In the genomic region with DNA sequence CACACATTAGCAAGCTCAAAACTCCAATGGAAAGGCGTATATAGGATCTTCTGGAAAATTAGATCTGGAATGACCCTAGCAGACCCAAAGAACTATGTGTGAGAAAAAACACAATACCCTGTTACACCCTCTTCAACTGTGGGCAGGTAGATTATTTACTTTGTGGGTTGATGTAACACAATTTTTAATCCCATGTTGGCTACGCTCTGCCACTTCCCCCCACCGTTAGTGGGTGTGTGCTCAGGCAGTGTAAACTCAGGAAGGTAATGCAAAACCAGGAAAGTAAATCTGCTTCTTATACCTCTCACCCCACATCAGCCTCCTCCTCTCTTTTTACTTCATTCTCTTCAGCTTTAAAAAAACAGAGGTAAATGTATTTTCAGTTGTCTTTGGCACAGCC, we compare ENCODE assay signal across 6 cellular contexts. TPM values are rescaled to one million over a fixed set of nuclear protein-coding genes. Genes with fewer than 3 reads are reported as not detected.
DNase-seq lines count a peak whose midpoint lies in the region; ATAC-seq and TF ChIP-seq lines count a peak whose summit lies in the region.
"Not testable (repeated sequence)": the region's sequence is repeated elsewhere in the genome, so short reads cannot be mapped to it uniquely, and the experiment has no call there.

No MANE protein-coding gene starts in this region.

- H3K4me1 ChIP-seq in PC-3 (ENCODE audit: insufficient read depth, low read length); body of pancreas; left lung; mucosa of descending colon (ENCODE audit: low read depth); upper lobe of right lung: not testable (repeated sequence)

- H3K9ac ChIP-seq in PC-3 (ENCODE audit: low read length), result not testable (repeated sequence)

- CTCF ChIA-PET in PC-3 (lab: Charles Lee), result not testable (repeated sequence)

- not testable (repeated sequence) for H3K27me3 ChIP-seq in PC-3 (ENCODE audit: low read length); body of pancreas; left lung; upper lobe of right lung

- not testable (repeated sequence) for H3K79me2 ChIP-seq in PC-3 (ENCODE audit: low read length)

- not testable (repeated sequence) for H3K27ac ChIP-seq in PC-3 (ENCODE audit: low read length); body of pancreas; left lung; upper lobe of right lung

- H2AFZ ChIP-seq in PC-3 (ENCODE audit: low read length), result not testable (repeated sequence)

- TF ChIP-seq CTCF in PC-3 (conservative IDR thresholded peaks at IDR 0.05; ENCODE audit: low read depth, low read length); body of pancreas (IDR thresholded peaks at IDR 0.05); left lung (IDR thresholded peaks at IDR 0.05); mucosa of descending colon (IDR thresholded peaks at IDR 0.05); upper lobe of right lung (IDR thresholded peaks at IDR 0.05): not testable (repeated sequence)

- not testable (repeated sequence) for BruUV-seq in PC-3 (replicated peaks; lab: Mats Ljungman, UMichigan)

- DNase-seq in PC-3, body of pancreas, left colon, left lung, mucosa of descending colon, upper lobe of right lung: not testable (repeated sequence)

- not testable (repeated sequence) for TF ChIP-seq POLR2A in body of pancreas (IDR thresholded peaks at IDR 0.05)

- intact Hi-C loops in PC-3 (cut with micrococcal nuclease); body of pancreas (cut with DNase I); left colon (cut with DNase I, micrococcal nuclease); left lung (cut with DNase I); mucosa of descending colon (cut with DNase I, micrococcal nuclease); upper lobe of right lung (cut with DNase I): not testable (repeated sequence)

- ATAC-seq in PC-3, result peak; percentile 48
- ATAC-seq in body of pancreas, result peak; percentile 22
- ATAC-seq in left colon, result peak; percentile 89
- ATAC-seq in left lung, result peak; percentile 34
- peak; percentile 85 for ATAC-seq in mucosa of descending colon
- peak; percentile 33 for ATAC-seq in upper lobe of right lung

- not testable (repeated sequence) for H3K4me3 ChIP-seq in PC-3 (ENCODE audit: low read length); body of pancreas; left lung; mucosa of descending colon; upper lobe of right lung

- H3K9me2 ChIP-seq in PC-3 (replicated peaks; ENCODE audit: low read length), result not testable (repeated sequence)

- not testable (repeated sequence) for H4K20me1 ChIP-seq in PC-3 (ENCODE audit: low read length)

- not testable (repeated sequence) for H3K9me3 ChIP-seq in PC-3 (ENCODE audit: low read length); body of pancreas; left lung; mucosa of descending colon; upper lobe of right lung

- no CpG with 5 or more reads among the region's 3 CpGs for WGBS in body of pancreas, 2 donors

- not testable (repeated sequence) for H3F3A ChIP-seq in PC-3 (ENCODE audit: low read length, unreplicated experiment)

- POLR2A ChIA-PET in PC-3 (lab: Charles Lee; ENCODE audit: unreplicated experiment), result not testable (repeated sequence)

- H3K4me2 ChIP-seq in PC-3 (ENCODE audit: low read length), result not testable (repeated sequence)

- not testable (repeated sequence) for H3K36me3 ChIP-seq in PC-3 (ENCODE audit: low read depth, low read length); body of pancreas (replicated peaks in 1 of 2; ENCODE audit: insufficient read depth in 1 of 2, low read depth in 2 of 2); left lung; mucosa of descending colon (ENCODE audit: low read depth); upper lobe of right lung

RNA-seq across cellular contexts. Expression of a gene that starts 45.3 kb away (rescaled TPM):
- total RNA-seq in PC-3 (2014; rRNA removed), result 69.6 and 93.9 TPM in 2 replicates
- 10 to 100 TPM; 50.8 to 55.5 TPM for total RNA-seq in body of pancreas
- total RNA-seq in left colon, result 10 to 100 TPM; 32.4 to 36.1 TPM
- 10 to 100 TPM; 37.9 to 38.4 TPM for total RNA-seq in left lung
- 10 to 100 TPM; 35.6 to 42.0 (median 41.5) TPM for total RNA-seq in mucosa of descending colon
- total RNA-seq in upper lobe of right lung, result 41.3 TPM

Comparison
In these comparisons a context has a peak if more than half of its experiments do, and no peak if none do; other contexts are left out.
1. ATAC-seq: peak in every context shown above with its lines; median percentile 89 in left colon; 85 in mucosa of descending colon; 48 in PC-3; 34 in left lung; 33 in upper lobe of right lung; 22 in body of pancreas.